In the genomic region with DNA sequence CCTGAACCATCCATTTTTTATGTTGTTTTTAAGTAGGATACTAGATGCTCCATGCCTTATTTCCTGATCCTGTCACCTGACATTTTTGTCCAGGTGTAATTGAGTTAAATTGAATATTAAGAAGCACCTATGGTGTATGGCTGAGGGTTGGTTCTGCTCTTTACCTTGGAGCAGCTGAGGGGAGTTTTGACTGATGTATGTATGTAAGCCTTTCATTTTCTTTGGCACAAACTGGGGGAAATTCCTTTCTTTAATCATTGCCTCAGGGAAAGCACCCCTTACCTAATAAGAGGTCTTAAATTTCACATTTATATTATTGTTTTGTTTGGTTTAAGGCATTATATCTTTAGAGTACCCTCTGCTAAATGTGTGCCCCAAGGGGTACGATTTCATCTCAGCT, we compare ENCODE assay signal across 30 cellular contexts. TPM values are rescaled to one million over a fixed set of nuclear protein-coding genes. Genes with fewer than 3 reads are reported as not detected.
DNase-seq lines count a peak whose midpoint lies in the region; ATAC-seq, FAIRE-seq and TF ChIP-seq lines count a peak whose summit lies in the region.
"Had no signal": no experiment of that assay in that cellular context is flagged by ENCODE, and none has a peak within 500 bp of the region (broad histone marks: within the 10 kb centered on the region; RNA-seq: fewer than 3 reads in every experiment).

No MANE protein-coding gene starts in this region.

- POLR2A ChIA-PET in HepG2 (lab: Yijun Ruan, JAX): no interaction called here

- CTCF ChIA-PET in HepG2 (lab: Yijun Ruan, JAX; ENCODE audit: low intra/inter-chr PET ratio, low total read pairs): no interaction called here

- no peak overlapping the region for H3K4me2 ChIP-seq in HepG2 (ENCODE audit: low read depth, low read length)
- H3K4me2 ChIP-seq: BLaER1, SK-N-SH had no signal

- TF ChIP-seq EP300 in HepG2 (IDR thresholded peaks at IDR 0.05; ENCODE audit: low read depth in 2 of 2, low read length in 2 of 2) (no peak), HepG2 (CRISPR knock-in tag; IDR thresholded peaks at IDR 0.05; ENCODE audit: borderline replicate concordance) (no peak)

- no peak for TF ChIP-seq RAD21 in HepG2 (CRISPR knock-in tag; IDR thresholded peaks at IDR 0.05)

- no peaks in the 10 kb centered on the region for H3K79me2 ChIP-seq in HepG2 (ENCODE audit: insufficient read depth, low read length)

- no peak overlapping the region for H2AFZ ChIP-seq in HepG2 (ENCODE audit: low read length)

- FAIRE-seq in HepG2 (lab: Jason Lieb, UNC): no peak
- FAIRE-seq: GM12892 had no signal

- BruUV-seq in HepG2 (replicated peaks; lab: Mats Ljungman, UMichigan): no TSS peak

- H3K4me1 ChIP-seq in HepG2 (ENCODE audit: insufficient read depth, low read length): no peaks in the 10 kb centered on the region
- H3K4me1 ChIP-seq: BLaER1, transverse colon had no signal

- no peaks in the 10 kb centered on the region for H3K27me3 ChIP-seq in HepG2 (ENCODE audit: control insufficient read depth in 1 of 2, insufficient read depth in 2 of 2, low read length in 2 of 2)
- H3K27me3 ChIP-seq: BLaER1, transverse colon had no signal

- TF ChIP-seq POLR2A in HepG2 (IDR thresholded peaks at IDR 0.05; ENCODE audit: insufficient read depth in 1 of 2, low read depth in 2 of 2, low read length in 2 of 2): no peak

- 79% methylated on average over 1 of the region's 1 CpG for WGBS in HepG2 (ENCODE audit: low lambda C conversion rate)

- no peak overlapping the region for H3K9ac ChIP-seq in HepG2 (ENCODE audit: insufficient read depth, low read depth, low read length)
- H3K9ac ChIP-seq: BLaER1, SK-N-SH had no signal

- no peaks in the 10 kb centered on the region for H3K9me3 ChIP-seq in HepG2 (ENCODE audit: low read length)
- H3K9me3 ChIP-seq: BLaER1, mucosa of descending colon, SK-N-SH, transverse colon had no signal

- ATAC-seq in GM18508 (IDR thresholded peaks at IDR 0.05; ENCODE audit: insufficient read depth, unreplicated experiment) (peak; percentile 64), GM19463 (IDR thresholded peaks at IDR 0.05; ENCODE audit: unreplicated experiment) (peak; percentile 86), HG02973 (IDR thresholded peaks at IDR 0.05; ENCODE audit: unreplicated experiment) (peak; percentile 68), HepG2 (no peak)
- ATAC-seq: activated CD8-positive, alpha-beta memory T cell treated with anti-CD3 and anti-CD28 coated beads, Interleukin-2, amount 10 ng/mL, durations not matched to agents 7 days and 5 days; mucosa of descending colon; sciatic nerve had no signal

- H4K20me1 ChIP-seq in HepG2 (ENCODE audit: insufficient read depth, low read length): no peaks in the 10 kb centered on the region
- H4K20me1 ChIP-seq: BLaER1 had no signal

- no peak overlapping the region for H3K27ac ChIP-seq in HepG2 (ENCODE audit: extremely low read length, insufficient read depth, low read length)
- H3K27ac ChIP-seq: BLaER1, epithelial cell of prostate, RWPE1, transverse colon had no signal

- in situ Hi-C loops in HepG2 (cut with HindIII; ENCODE audit: extremely low pct_ligation_motif_present, low pct_unique_long_range_greater_than_20kb): no loop called here

- intact Hi-C loops in HepG2 (cut with micrococcal nuclease; ENCODE audit: unreplicated experiment): no loop called here

- DNase-seq in NCI-H69 (lab: John Stamatoyannopoulos, UW) (peak; percentile 11), RPMI8226 (no peak), HCEC 1CT (no peak), NCI-H1048 (lab: John Stamatoyannopoulos, UW) (no peak), HepG2 (ENCODE audit: low spot score) (no peak)
- DNase-seq: ACHN; activated CD4-positive, alpha-beta T cell treated with anti-CD3 and anti-CD28 coated beads, Interleukin-2, amount 10 ng/mL, durations not matched to agents 24 days and 14 days; activated CD8-positive, alpha-beta memory T cell treated with anti-CD3 and anti-CD28 coated beads, Interleukin-2, amount 10 ng/mL, durations not matched to agents 7 days and 5 days; activated naive CD8-positive, alpha-beta T cell treated with anti-CD3 and anti-CD28 coated beads for 36 hours; cerebellar nuclear complex; COR-L47; DND-41; foreskin fibroblast; GOT3; hippocampal formation; mucosa of descending colon; NCI-H1436; NCI-H526 treated with DMSO at 0.1 percent for 48 hours; nephron progenitor cell; SK-N-SH; T-helper 2 cell; transverse colon had no signal

- no peak overlapping the region for H3K4me3 ChIP-seq in HepG2 (replicated peaks in 1 of 3; ENCODE audit: insufficient read depth in 1 of 3, low read depth in 2 of 3, low read length in 3 of 3)
- H3K4me3 ChIP-seq: BLaER1, mucosa of descending colon, transverse colon had no signal

- no peak for TF ChIP-seq CTCF in HepG2 (CRISPR knock-in tag; IDR thresholded peaks at IDR 0.05)

- no peaks in the 10 kb centered on the region; a peak in 1 of 5 replicates for H3K36me3 ChIP-seq in HepG2 (replicated peaks in 1 of 2; ENCODE audit: control insufficient read depth in 1 of 2, insufficient read depth in 2 of 2, low read length in 2 of 2)
- H3K36me3 ChIP-seq: BLaER1, transverse colon had no signal

TF ChIP-seq in HepG2, 621 proteins besides CTCF, POLR2A, EP300 and RAD21:
- TF ChIP-seq, protein P1, sequence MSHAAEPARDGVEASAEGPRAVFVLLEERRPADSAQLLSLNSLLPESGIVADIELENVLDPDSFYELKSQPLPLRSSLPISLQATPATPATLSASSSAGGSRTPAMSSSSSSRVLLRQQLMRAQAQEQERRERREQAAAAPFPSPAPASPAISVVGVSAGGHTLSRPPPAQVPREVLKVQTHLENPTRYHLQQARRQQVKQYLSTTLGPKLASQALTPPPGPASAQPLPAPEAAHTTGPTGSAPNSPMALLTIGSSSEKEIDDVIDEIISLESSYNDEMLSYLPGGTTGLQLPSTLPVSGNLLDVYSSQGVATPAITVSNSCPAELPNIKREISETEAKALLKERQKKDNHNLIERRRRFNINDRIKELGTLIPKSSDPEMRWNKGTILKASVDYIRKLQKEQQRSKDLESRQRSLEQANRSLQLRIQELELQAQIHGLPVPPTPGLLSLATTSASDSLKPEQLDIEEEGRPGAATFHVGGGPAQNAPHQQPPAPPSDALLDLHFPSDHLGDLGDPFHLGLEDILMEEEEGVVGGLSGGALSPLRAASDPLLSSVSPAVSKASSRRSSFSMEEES (CRISPR knock-in tag; IDR thresholded peaks at IDR 0.05): no peak
- no peak for TF ChIP-seq ZFP1 (CRISPR knock-in tag; IDR thresholded peaks at IDR 0.05)
- no peak for TF ChIP-seq SETDB1 (CRISPR knock-in tag; IDR thresholded peaks at IDR 0.05; ENCODE audit: borderline replicate concordance)
- TF ChIP-seq RARG (CRISPR knock-in tag; IDR thresholded peaks at IDR 0.05; ENCODE audit: low read depth): no peak
- no peak for TF ChIP-seq ZMYM4 (CRISPR knock-in tag; IDR thresholded peaks at IDR 0.05)
- no peak for TF ChIP-seq ZNF224 (CRISPR knock-in tag; IDR thresholded peaks at IDR 0.05)
- TF ChIP-seq RXRA (CRISPR knock-in tag; IDR thresholded peaks at IDR 0.05): no peak
- no peak for TF ChIP-seq ZNF761 (CRISPR knock-in tag; conservative IDR thresholded peaks at IDR 0.05)
- no peak for TF ChIP-seq ZNF720 (CRISPR knock-in tag; IDR thresholded peaks at IDR 0.05)
- TF ChIP-seq ZC3H13 (CRISPR knock-in tag; IDR thresholded peaks at IDR 0.05): no peak
- TF ChIP-seq ZNF557 (CRISPR knock-in tag; IDR thresholded peaks at IDR 0.05): no peak
- no peak for TF ChIP-seq TGIF2 (CRISPR knock-in tag; IDR thresholded peaks at IDR 0.05)
- no peak for TF ChIP-seq ZNF850 (CRISPR knock-in tag; conservative IDR thresholded peaks at IDR 0.05)

RNA-seq across cellular contexts. Expression of a gene that starts 57.9 kb away (rescaled TPM):
- 39.4 and 44.9 TPM in 2 replicates for total RNA-seq in HepG2 (2016; rRNA removed; fragmentation: Illumina TruSeq; extraction: Trizol)
- total RNA-seq in HepG2 (2016; cell fraction: cytosol; rRNA removed; fragmentation: Illumina TruSeq; extraction: Trizol; ENCODE audit: low read depth): 3.3 and 3.9 TPM in 2 replicates
- total RNA-seq in HepG2 (2016; cell fraction: insoluble cytoplasmic fraction; rRNA removed; fragmentation: Illumina TruSeq; extraction: Trizol): 40.5 and 48.2 TPM in 2 replicates
- 9.4 and 9.9 TPM in 2 replicates for total RNA-seq in HepG2 (2016; cell fraction: membrane; rRNA removed; fragmentation: Illumina TruSeq; extraction: Trizol)
- 42.7 and 46.8 TPM in 2 replicates for total RNA-seq in HepG2 (2016; cell fraction: nucleus; rRNA removed; fragmentation: Illumina TruSeq; extraction: Trizol)
- polyA plus RNA-seq in HepG2 (2011; rRNA removed): 13.6 and 26.0 TPM in 2 replicates
- polyA plus RNA-seq in HepG2 (2011; cell fraction: cytosol; rRNA removed): 7.1 and 7.6 TPM in 2 replicates
- polyA plus RNA-seq in HepG2 (2011; cell fraction: nucleus; rRNA removed): 15.8 and 23.6 TPM in 2 replicates
- polyA plus RNA-seq in HepG2 (2012): 7.8 and 20.7 TPM in 2 replicates
- polyA plus RNA-seq in HepG2 (2016; cell fraction: cytosol; fragmentation: Illumina TruSeq; extraction: Trizol; ENCODE audit: low read depth): 1.7 and 2.1 TPM in 2 replicates
- polyA plus RNA-seq in HepG2 (2016; cell fraction: insoluble cytoplasmic fraction; fragmentation: Illumina TruSeq; extraction: Trizol; ENCODE audit: low read depth): 44.6 and 50.9 TPM in 2 replicates
- polyA plus RNA-seq in HepG2 (2016; cell fraction: membrane; fragmentation: Illumina TruSeq; extraction: Trizol; ENCODE audit: low read depth): 4.5 and 4.7 TPM in 2 replicates
- 62.5 and 67.7 TPM in 2 replicates for polyA plus RNA-seq in HepG2 (2016; cell fraction: nucleus; fragmentation: Illumina TruSeq; extraction: Trizol; ENCODE audit: insufficient read depth, low read depth)
- polyA minus RNA-seq in HepG2 (2011; rRNA and poly(A)+ RNA removed; ENCODE audit: low replicate concordance): 3.0 and 12.4 TPM in 2 replicates
- 4.1 and 6.1 TPM in 2 replicates for polyA minus RNA-seq in HepG2 (2011; cell fraction: cytosol; rRNA and poly(A)+ RNA removed)
- 26.4 and 37.1 TPM in 2 replicates for polyA minus RNA-seq in HepG2 (2011; cell fraction: nucleus; rRNA and poly(A)+ RNA removed)
